In the genomic region with DNA sequence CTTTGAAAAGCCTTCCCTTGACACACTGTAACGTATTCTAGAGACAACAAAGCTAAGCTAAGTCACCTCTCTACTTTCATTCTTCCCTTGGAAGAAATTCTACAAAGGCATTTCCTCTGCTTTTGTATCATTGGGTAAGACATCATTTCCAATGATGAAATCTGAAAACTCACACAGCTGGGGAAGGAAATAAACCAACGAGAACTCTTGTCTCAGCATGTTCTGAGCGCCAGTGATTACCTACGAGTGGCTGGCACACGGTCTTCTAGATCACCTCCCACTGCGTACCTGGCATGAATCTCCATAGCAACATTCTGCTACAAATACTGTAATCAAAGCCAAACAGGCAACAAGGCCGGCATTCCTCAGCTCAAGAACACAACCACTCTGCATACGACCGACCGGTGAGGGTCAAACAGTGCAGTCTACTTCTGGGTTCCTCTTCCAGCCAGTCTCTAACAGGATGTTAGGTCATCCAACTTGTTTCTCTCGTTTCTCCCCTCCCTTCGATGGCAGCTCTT, we compare ENCODE assay signal across 8 cellular contexts. TPM values are rescaled to one million over a fixed set of nuclear protein-coding genes. Genes with fewer than 3 reads are reported as not detected.
DNase-seq lines count a peak whose midpoint lies in the region; ATAC-seq and TF ChIP-seq lines count a peak whose summit lies in the region.

No MANE protein-coding gene starts in this region.

- H3K4me1 Mint-ChIP-seq in CD8-positive, alpha-beta memory T cell, result peaks cover 75 to 94% (median 87%) of the 10 kb centered on the region in 3 donors
- peaks cover 89% of the 10 kb centered on the region for H3K4me1 Mint-ChIP-seq in activated T-cell treated with anti-CD3 and anti-CD28 coated beads, Interleukin-2, amount 50 U/mL, for 4 hours (ENCODE audit: low read depth)
- peaks cover 62% of the 10 kb centered on the region for H3K4me1 Mint-ChIP-seq in neural progenitor cell

- DNase-seq in CD8-positive, alpha-beta memory T cell, result peak; percentile 27 to 79 (median 71)
- DNase-seq in HCEC 1CT (peak; percentile 29), NCI-H345 treated with DMSO at 0.1 percent for 48 hours (lab: John Stamatoyannopoulos, UW; ENCODE audit: unreplicated experiment) (peak; percentile 53), fibroblast of lung (ENCODE audit: low read depth in 2 of 2) (peak; percentile 57 to 82), neural progenitor cell (ENCODE audit: low spot score) (peak; percentile 26), hippocampal formation (lab: John Stamatoyannopoulos, UW) (no peak)
- DNase-seq in activated T-cell treated with anti-CD3 and anti-CD28 coated beads, Interleukin-2, amount 50 U/mL, for 4 hours, result no peak

- peak overlapping the region; percentile 48 for H3K27ac ChIP-seq in CD8-positive, alpha-beta memory T cell (ENCODE audit: low read depth, low read length)
- H3K27ac ChIP-seq in fibroblast of lung (ENCODE audit: insufficient read depth, low read length) (peak overlapping the region; percentile 73), neural progenitor cell (no peak overlapping the region)

- H3K27ac Mint-ChIP-seq in CD8-positive, alpha-beta memory T cell, result peak overlapping the region; percentile 88 to 98 (median 94)
- H3K27ac Mint-ChIP-seq in neural progenitor cell, result peak overlapping the region; percentile 74

- peak overlapping the region; percentile 42 for H3K4me3 ChIP-seq in CD8-positive, alpha-beta memory T cell (ENCODE audit: low read length)
- H3K4me3 ChIP-seq in fibroblast of lung (replicated peaks in 1 of 4; ENCODE audit: control extremely low read depth in 1 of 4, insufficient read depth in 1 of 4, low read depth in 3 of 4, low read length in 4 of 4) (no peak overlapping the region), neural progenitor cell (no peak overlapping the region)

- H3K79me2 ChIP-seq in fibroblast of lung (ENCODE audit: control insufficient read depth, insufficient read depth, low read length), result peaks cover 86% of the 10 kb centered on the region
- peaks cover 89% of the 10 kb centered on the region for H3K79me2 ChIP-seq in neural progenitor cell (ENCODE audit: low read depth)

- POLR2A ChIA-PET in CD8-positive, alpha-beta memory T cell (lab: Charles Lee), result interaction anchor here (0.9 to 1.9 kb wide), 2 partner anchors 9 to 66 kb away, joined by 3 to 14 read pairs; no protein-coding TSS in a partner anchor

- CTCF ChIA-PET in CD8-positive, alpha-beta memory T cell (lab: Charles Lee), result interaction anchor here (0.6 to 1.8 kb wide), 9 partner anchors 9 to 94 kb away, joined by 3 to 7 read pairs (median 4); no protein-coding TSS in a partner anchor

- peaks cover 0 to 6% (median 0%) of the 10 kb centered on the region in 3 donors for H3K36me3 Mint-ChIP-seq in CD8-positive, alpha-beta memory T cell
- peaks cover 10% of the 10 kb centered on the region for H3K36me3 Mint-ChIP-seq in activated T-cell treated with anti-CD3 and anti-CD28 coated beads, Interleukin-2, amount 50 U/mL, for 4 hours (ENCODE audit: insufficient read depth)
- peaks cover 1% of the 10 kb centered on the region for H3K36me3 Mint-ChIP-seq in neural progenitor cell

- H3K27me3 ChIP-seq in CD8-positive, alpha-beta memory T cell (ENCODE audit: insufficient read depth, low read length, poor library complexity, severe bottlenecking), result no peaks in the 10 kb centered on the region
- H3K27me3 ChIP-seq in fibroblast of lung (ENCODE audit: control insufficient read depth, insufficient read depth, low read length), result no peaks in the 10 kb centered on the region
- peaks cover 20% of the 10 kb centered on the region for H3K27me3 ChIP-seq in neural progenitor cell

- H3K9me3 ChIP-seq in CD8-positive, alpha-beta memory T cell (ENCODE audit: low read length), result no peaks in the 10 kb centered on the region
- H3K9me3 ChIP-seq in fibroblast of lung (ENCODE audit: control insufficient read depth, insufficient read depth, low read depth, low read length) (no peaks in the 10 kb centered on the region), neural progenitor cell (ENCODE audit: low read depth) (no peaks in the 10 kb centered on the region)

- peaks cover 21% of the 10 kb centered on the region for H3F3A ChIP-seq in neural progenitor cell (ENCODE audit: low read depth)

- H4K20me1 ChIP-seq in fibroblast of lung (ENCODE audit: control insufficient read depth, extremely low read depth, insufficient read depth, low read length) (no peaks in the 10 kb centered on the region), neural progenitor cell (ENCODE audit: low read depth) (peaks cover 95% of the 10 kb centered on the region)

- H3K9ac ChIP-seq in fibroblast of lung (ENCODE audit: insufficient read depth, low read length) (no peak overlapping the region), neural progenitor cell (no peak overlapping the region)

- ATAC-seq in activated T-cell treated with anti-CD3 and anti-CD28 coated beads, Interleukin-2, amount 50 U/mL, for 4 hours, result peak; percentile 49 to 52
- no peak for ATAC-seq in HG03520 (IDR thresholded peaks at IDR 0.05; ENCODE audit: unreplicated experiment)

- no peaks in the 10 kb centered on the region for H3K9me3 Mint-ChIP-seq in CD8-positive, alpha-beta memory T cell
- H3K9me3 Mint-ChIP-seq in activated T-cell treated with anti-CD3 and anti-CD28 coated beads, Interleukin-2, amount 50 U/mL, for 4 hours, result no peaks in the 10 kb centered on the region
- H3K9me3 Mint-ChIP-seq in neural progenitor cell, result no peaks in the 10 kb centered on the region

- H2AFZ ChIP-seq in fibroblast of lung (ENCODE audit: low read length) (no peak overlapping the region), neural progenitor cell (replicated peaks) (no peak overlapping the region)

- H3K4me1 ChIP-seq in CD8-positive, alpha-beta memory T cell (ENCODE audit: insufficient read depth, low read length), result peaks cover 75% of the 10 kb centered on the region
- peaks cover 22% of the 10 kb centered on the region for H3K4me1 ChIP-seq in fibroblast of lung (ENCODE audit: control insufficient read depth, extremely low read depth, insufficient read depth, low read length)
- peaks cover 43% of the 10 kb centered on the region for H3K4me1 ChIP-seq in neural progenitor cell

- no peaks in the 10 kb centered on the region for H3K36me3 ChIP-seq in CD8-positive, alpha-beta memory T cell (ENCODE audit: insufficient read depth, low read length)
- H3K36me3 ChIP-seq in fibroblast of lung (ENCODE audit: control insufficient read depth, insufficient read depth, low read length) (no peaks in the 10 kb centered on the region), neural progenitor cell (no peaks in the 10 kb centered on the region)

- peak overlapping the region; percentile 73 to 90 (median 80) for H3K4me3 Mint-ChIP-seq in CD8-positive, alpha-beta memory T cell
- H3K4me3 Mint-ChIP-seq in activated T-cell treated with anti-CD3 and anti-CD28 coated beads, Interleukin-2, amount 50 U/mL, for 4 hours, result peak overlapping the region; percentile 77
- no peak overlapping the region for H3K4me3 Mint-ChIP-seq in neural progenitor cell

- TF ChIP-seq CTCF in fibroblast of lung (conservative IDR thresholded peaks at IDR 0.05 in 1 of 2, IDR thresholded peaks at IDR 0.05 in 1 of 2; ENCODE audit: low read depth in 1 of 2, low read length in 2 of 2), result no peak
- TF ChIP-seq CTCF in neural progenitor cell (IDR thresholded peaks at IDR 0.05), result no peak

- H3K4me2 ChIP-seq in fibroblast of lung (ENCODE audit: extremely low read depth, insufficient read depth, low read length) (peak overlapping the region; percentile 44), neural progenitor cell (peak overlapping the region; percentile 23)

- no peaks in the 10 kb centered on the region for H3K27me3 Mint-ChIP-seq in CD8-positive, alpha-beta memory T cell
- H3K27me3 Mint-ChIP-seq in activated T-cell treated with anti-CD3 and anti-CD28 coated beads, Interleukin-2, amount 50 U/mL, for 4 hours (ENCODE audit: low read depth), result no peaks in the 10 kb centered on the region
- H3K27me3 Mint-ChIP-seq in neural progenitor cell (ENCODE audit: insufficient read depth, low read depth), result no peaks in the 10 kb centered on the region

RNA-seq across cellular contexts. Expression of a gene that starts 7.6 kb away (rescaled TPM):
- 10 to 100 TPM; 19.3 to 19.9 TPM for total RNA-seq in CD8-positive, alpha-beta memory T cell
- 30.6 TPM for polyA plus RNA-seq in CD8-positive, alpha-beta memory T cell
- 10 to 100 TPM; 11.9 to 20.3 (median 18.4) TPM for total RNA-seq in activated T-cell treated with anti-CD3 and anti-CD28 coated beads, Interleukin-2, amount 50 U/mL, for 4 hours
- total RNA-seq in fibroblast of lung, result 7.7 and 10.7 TPM in 2 replicates
- 25.6 and 34.4 TPM in 2 replicates for polyA plus RNA-seq in fibroblast of lung
- 18.7 and 22.9 TPM in 2 replicates for polyA plus RNA-seq in fibroblast of lung (2012)
- 12.8 and 15.1 TPM in 2 replicates for polyA minus RNA-seq in fibroblast of lung (ENCODE audit: low replicate concordance)
- 19.4 and 23.9 TPM in 2 replicates for total RNA-seq in neural progenitor cell (ENCODE audit: low replicate concordance)

RNA-seq across cellular contexts. Expression of a gene that starts 53.0 kb away (rescaled TPM):
- total RNA-seq in CD8-positive, alpha-beta memory T cell, result 10 to 100 TPM; 23.8 to 27.2 TPM
- 12.5 TPM for polyA plus RNA-seq in CD8-positive, alpha-beta memory T cell
- total RNA-seq in activated T-cell treated with anti-CD3 and anti-CD28 coated beads, Interleukin-2, amount 50 U/mL, for 4 hours, result 10 to 100 TPM; 23.2 to 34.5 (median 32.1) TPM
- total RNA-seq in fibroblast of lung (10.0 and 21.3 TPM in 2 replicates), neural progenitor cell (ENCODE audit: low replicate concordance) (19.3 and 25.6 TPM in 2 replicates)
- 3.4 and 5.5 TPM in 2 replicates for polyA plus RNA-seq in fibroblast of lung
- 4.4 and 7.7 TPM in 2 replicates for polyA plus RNA-seq in fibroblast of lung (2012)
- polyA minus RNA-seq in fibroblast of lung (ENCODE audit: low replicate concordance), result 50.0 and 59.5 TPM in 2 replicates

Comparison
In these comparisons a context has a peak if more than half of its experiments do, and no peak if none do; other contexts are left out.
1. DNase-seq: peak in CD8-positive, alpha-beta memory T cell (5 of 5), HCEC 1CT (single experiment), NCI-H345 treated with DMSO at 0.1 percent for 48 hours (single experiment), fibroblast of lung (2 of 2) and neural progenitor cell (single experiment); none in activated T-cell treated with anti-CD3 and anti-CD28 coated beads, Interleukin-2, amount 50 U/mL, for 4 hours (single experiment) and hippocampal formation (0 of 2).